Comparison of ENCODE assay signal across 1 cellular context in the genomic region with DNA sequence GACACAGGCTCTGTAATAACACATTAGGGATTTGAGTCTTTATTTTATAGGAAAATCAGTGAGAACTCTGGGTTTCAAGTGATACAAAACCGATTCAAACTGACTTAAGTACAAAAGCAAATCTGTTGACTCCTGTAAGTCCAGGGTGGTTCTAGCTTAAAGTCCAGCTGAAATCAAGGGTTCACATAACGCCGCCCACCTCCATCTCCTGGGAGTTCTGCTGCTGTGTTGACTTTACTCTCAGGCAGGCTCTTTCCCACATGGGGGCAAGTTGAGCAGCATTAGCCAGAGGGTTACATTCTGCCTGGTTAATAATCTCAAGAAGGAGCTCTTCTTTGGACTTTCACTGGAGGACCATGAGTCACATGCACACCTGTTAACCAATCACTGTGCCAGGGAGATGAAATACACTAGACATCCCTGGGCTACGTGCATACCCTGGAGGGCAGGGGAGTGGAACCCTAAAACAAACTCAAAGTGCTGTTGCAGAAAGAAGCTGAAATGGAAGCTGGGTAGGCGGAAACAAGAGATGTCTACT.
TF ChIP-seq lines count a peak whose summit lies in the region.

No MANE protein-coding gene starts in this region.

TF ChIP-seq in HepG2, 621 proteins besides CTCF, POLR2A, EP300 and RAD21 (continued from another document and continues in another):
- TF ChIP-seq IRX3 (CRISPR knock-in tag; IDR thresholded peaks at IDR 0.05; ENCODE audit: borderline replicate concordance, low read depth): no peak
- no peak for TF ChIP-seq ZNF354B (CRISPR knock-in tag; IDR thresholded peaks at IDR 0.05)
- TF ChIP-seq SIN3B (IDR thresholded peaks at IDR 0.05; ENCODE audit: low read length): no peak
- peak; percentile 99 for TF ChIP-seq ZMYM4 (CRISPR knock-in tag; IDR thresholded peaks at IDR 0.05)
- TF ChIP-seq ZKSCAN1 (IDR thresholded peaks at IDR 0.05; ENCODE audit: low read length): no peak
- peak; percentile 68 for TF ChIP-seq SP5 (CRISPR knock-in tag; IDR thresholded peaks at IDR 0.05; ENCODE audit: borderline replicate concordance, low read depth)
- TF ChIP-seq HDAC1 (CRISPR knock-in tag; IDR thresholded peaks at IDR 0.05): peak; percentile 58; the same call in 1 of the 2 replicates
- TF ChIP-seq RBM22 (optimal IDR thresholded peaks at IDR 0.05; ENCODE audit: low read length): no peak
- no peak for TF ChIP-seq PTBP1 (IDR thresholded peaks at IDR 0.05; ENCODE audit: low read depth, low read length, poor library complexity, severe bottlenecking)
- TF ChIP-seq NR2C2 (CRISPR knock-in tag; IDR thresholded peaks at IDR 0.05; ENCODE audit: borderline replicate concordance): no peak
- no peak for TF ChIP-seq ZNF766 (CRISPR knock-in tag; IDR thresholded peaks at IDR 0.05; ENCODE audit: borderline replicate concordance)
- TF ChIP-seq, protein P1, sequence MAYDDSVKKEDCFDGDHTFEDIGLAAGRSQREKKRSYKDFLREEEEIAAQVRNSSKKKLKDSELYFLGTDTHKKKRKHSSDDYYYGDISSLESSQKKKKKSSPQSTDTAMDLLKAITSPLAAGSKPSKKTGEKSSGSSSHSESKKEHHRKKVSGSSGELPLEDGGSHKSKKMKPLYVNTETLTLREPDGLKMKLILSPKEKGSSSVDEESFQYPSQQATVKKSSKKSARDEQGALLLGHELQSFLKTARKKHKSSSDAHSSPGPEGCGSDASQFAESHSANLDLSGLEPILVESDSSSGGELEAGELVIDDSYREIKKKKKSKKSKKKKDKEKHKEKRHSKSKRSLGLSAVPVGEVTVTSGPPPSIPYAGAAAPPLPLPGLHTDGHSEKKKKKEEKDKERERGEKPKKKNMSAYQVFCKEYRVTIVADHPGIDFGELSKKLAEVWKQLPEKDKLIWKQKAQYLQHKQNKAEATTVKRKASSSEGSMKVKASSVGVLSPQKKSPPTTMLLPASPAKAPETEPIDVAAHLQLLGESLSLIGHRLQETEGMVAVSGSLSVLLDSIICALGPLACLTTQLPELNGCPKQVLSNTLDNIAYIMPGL (CRISPR knock-in tag; IDR thresholded peaks at IDR 0.05; ENCODE audit: borderline replicate concordance in 1 of 2, low read depth in 1 of 2): no peak
- peak; percentile 38; the same call in 1 of the 2 replicates for TF ChIP-seq ZNF317 (CRISPR knock-in tag; IDR thresholded peaks at IDR 0.05)
- TF ChIP-seq STAG1 (CRISPR knock-in tag; IDR thresholded peaks at IDR 0.05): no peak; the same call in 1 of the 2 replicates
- TF ChIP-seq ZNF569 (CRISPR knock-in tag; IDR thresholded peaks at IDR 0.05; ENCODE audit: borderline replicate concordance): no peak
- TF ChIP-seq ZNF430 (CRISPR knock-in tag; IDR thresholded peaks at IDR 0.05): peak; percentile 59
- TF ChIP-seq ZNF558 (CRISPR knock-in tag; IDR thresholded peaks at IDR 0.05; ENCODE audit: borderline replicate concordance): no peak
- no peak for TF ChIP-seq ZFP82 (CRISPR knock-in tag; IDR thresholded peaks at IDR 0.05; ENCODE audit: borderline replicate concordance)
- TF ChIP-seq, protein P2, sequence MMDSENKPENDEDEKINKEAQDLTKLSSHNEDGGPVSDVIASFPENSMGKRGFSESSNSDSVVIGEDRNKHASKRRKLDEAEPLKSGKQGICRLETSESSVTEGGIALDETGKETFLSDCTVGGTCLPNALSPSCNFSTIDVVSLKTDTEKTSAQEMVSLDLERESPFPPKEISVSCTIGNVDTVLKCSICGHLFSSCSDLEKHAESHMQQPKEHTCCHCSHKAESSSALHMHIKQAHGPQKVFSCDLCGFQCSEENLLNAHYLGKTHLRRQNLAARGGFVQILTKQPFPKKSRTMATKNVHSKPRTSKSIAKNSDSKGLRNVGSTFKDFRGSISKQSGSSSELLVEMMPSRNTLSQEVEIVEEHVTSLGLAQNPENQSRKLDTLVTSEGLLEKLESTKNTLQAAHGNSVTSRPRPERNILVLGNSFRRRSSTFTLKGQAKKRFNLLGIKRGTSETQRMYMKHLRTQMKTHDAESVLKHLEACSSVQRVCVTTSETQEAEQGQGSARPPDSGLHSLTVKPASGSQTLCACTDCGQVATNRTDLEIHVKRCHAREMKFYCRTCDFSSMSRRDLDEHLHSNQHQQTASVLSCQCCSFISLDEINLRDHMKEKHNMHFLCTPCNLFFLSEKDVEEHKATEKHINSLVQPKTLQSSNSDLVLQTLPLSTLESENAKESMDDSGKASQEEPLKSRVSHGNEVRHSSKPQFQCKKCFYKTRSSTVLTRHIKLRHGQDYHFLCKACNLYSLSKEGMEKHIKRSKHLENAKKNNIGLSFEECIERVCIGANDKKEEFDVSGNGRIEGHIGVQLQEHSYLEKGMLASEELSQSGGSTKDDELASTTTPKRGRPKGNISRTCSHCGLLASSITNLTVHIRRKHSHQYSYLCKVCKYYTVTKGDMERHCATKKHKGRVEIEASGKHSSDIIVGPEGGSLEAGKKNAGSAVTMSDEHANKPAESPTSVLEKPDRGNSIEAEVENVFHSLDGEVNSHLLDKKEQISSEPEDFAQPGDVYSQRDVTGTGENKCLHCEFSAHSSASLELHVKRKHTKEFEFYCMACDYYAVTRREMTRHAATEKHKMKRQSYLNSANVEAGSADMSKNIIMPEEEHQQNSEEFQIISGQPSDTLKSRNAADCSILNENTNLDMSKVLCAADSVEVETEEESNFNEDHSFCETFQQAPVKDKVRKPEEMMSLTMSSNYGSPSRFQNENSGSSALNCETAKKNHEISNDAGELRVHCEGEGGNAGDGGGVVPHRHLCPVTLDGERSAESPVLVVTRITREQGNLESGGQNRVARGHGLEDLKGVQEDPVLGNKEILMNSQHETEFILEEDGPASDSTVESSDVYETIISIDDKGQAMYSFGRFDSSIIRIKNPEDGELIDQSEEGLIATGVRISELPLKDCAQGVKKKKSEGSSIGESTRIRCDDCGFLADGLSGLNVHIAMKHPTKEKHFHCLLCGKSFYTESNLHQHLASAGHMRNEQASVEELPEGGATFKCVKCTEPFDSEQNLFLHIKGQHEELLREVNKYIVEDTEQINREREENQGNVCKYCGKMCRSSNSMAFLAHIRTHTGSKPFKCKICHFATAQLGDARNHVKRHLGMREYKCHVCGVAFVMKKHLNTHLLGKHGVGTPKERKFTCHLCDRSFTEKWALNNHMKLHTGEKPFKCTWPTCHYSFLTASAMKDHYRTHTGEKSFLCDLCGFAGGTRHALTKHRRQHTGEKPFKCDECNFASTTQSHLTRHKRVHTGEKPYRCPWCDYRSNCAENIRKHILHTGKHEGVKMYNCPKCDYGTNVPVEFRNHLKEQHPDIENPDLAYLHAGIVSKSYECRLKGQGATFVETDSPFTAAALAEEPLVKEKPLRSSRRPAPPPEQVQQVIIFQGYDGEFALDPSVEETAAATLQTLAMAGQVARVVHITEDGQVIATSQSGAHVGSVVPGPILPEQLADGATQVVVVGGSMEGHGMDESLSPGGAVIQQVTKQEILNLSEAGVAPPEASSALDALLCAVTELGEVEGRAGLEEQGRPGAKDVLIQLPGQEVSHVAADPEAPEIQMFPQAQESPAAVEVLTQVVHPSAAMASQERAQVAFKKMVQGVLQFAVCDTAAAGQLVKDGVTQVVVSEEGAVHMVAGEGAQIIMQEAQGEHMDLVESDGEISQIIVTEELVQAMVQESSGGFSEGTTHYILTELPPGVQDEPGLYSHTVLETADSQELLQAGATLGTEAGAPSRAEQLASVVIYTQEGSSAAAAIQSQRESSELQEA (CRISPR knock-in tag; IDR thresholded peaks at IDR 0.05; ENCODE audit: not compliant biosample characterization): no peak
- no peak for TF ChIP-seq ZNF138 (CRISPR knock-in tag; IDR thresholded peaks at IDR 0.05; ENCODE audit: low read depth)
- TF ChIP-seq, protein P3, sequence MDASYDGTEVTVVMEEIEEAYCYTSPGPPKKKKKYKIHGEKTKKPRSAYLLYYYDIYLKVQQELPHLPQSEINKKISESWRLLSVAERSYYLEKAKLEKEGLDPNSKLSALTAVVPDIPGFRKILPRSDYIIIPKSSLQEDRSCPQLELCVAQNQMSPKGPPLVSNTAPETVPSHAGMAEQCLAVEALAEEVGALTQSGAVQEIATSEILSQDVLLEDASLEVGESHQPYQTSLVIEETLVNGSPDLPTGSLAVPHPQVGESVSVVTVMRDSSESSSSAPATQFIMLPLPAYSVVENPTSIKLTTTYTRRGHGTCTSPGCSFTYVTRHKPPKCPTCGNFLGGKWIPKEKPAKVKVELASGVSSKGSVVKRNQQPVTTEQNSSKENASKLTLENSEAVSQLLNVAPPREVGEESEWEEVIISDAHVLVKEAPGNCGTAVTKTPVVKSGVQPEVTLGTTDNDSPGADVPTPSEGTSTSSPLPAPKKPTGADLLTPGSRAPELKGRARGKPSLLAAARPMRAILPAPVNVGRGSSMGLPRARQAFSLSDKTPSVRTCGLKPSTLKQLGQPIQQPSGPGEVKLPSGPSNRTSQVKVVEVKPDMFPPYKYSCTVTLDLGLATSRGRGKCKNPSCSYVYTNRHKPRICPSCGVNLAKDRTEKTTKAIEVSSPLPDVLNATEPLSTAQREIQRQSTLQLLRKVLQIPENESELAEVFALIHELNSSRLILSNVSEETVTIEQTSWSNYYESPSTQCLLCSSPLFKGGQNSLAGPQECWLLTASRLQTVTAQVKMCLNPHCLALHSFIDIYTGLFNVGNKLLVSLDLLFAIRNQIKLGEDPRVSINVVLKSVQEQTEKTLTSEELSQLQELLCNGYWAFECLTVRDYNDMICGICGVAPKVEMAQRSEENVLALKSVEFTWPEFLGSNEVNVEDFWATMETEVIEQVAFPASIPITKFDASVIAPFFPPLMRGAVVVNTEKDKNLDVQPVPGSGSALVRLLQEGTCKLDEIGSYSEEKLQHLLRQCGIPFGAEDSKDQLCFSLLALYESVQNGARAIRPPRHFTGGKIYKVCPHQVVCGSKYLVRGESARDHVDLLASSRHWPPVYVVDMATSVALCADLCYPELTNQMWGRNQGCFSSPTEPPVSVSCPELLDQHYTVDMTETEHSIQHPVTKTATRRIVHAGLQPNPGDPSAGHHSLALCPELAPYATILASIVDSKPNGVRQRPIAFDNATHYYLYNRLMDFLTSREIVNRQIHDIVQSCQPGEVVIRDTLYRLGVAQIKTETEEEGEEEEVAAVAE (CRISPR knock-in tag; IDR thresholded peaks at IDR 0.05; ENCODE audit: borderline replicate concordance): 0 out of 2 replicates have a peak, but pooled peaks have one; percentile 6
- TF ChIP-seq, protein P4, sequence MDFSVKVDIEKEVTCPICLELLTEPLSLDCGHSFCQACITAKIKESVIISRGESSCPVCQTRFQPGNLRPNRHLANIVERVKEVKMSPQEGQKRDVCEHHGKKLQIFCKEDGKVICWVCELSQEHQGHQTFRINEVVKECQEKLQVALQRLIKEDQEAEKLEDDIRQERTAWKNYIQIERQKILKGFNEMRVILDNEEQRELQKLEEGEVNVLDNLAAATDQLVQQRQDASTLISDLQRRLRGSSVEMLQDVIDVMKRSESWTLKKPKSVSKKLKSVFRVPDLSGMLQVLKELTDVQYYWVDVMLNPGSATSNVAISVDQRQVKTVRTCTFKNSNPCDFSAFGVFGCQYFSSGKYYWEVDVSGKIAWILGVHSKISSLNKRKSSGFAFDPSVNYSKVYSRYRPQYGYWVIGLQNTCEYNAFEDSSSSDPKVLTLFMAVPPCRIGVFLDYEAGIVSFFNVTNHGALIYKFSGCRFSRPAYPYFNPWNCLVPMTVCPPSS (IDR thresholded peaks at IDR 0.05): no peak
- TF ChIP-seq FIP1L1 (IDR thresholded peaks at IDR 0.05; ENCODE audit: borderline replicate concordance, insufficient read depth, low read depth, low read length): no peak
- TF ChIP-seq ZNF7 (CRISPR knock-in tag; IDR thresholded peaks at IDR 0.05): no peak
- no peak for TF ChIP-seq TOPORS (CRISPR knock-in tag; IDR thresholded peaks at IDR 0.05)
- TF ChIP-seq, protein P5, sequence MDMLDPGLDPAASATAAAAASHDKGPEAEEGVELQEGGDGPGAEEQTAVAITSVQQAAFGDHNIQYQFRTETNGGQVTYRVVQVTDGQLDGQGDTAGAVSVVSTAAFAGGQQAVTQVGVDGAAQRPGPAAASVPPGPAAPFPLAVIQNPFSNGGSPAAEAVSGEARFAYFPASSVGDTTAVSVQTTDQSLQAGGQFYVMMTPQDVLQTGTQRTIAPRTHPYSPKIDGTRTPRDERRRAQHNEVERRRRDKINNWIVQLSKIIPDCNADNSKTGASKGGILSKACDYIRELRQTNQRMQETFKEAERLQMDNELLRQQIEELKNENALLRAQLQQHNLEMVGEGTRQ (IDR thresholded peaks at IDR 0.05; ENCODE audit: low read depth, low read length): peak; percentile 85
- TF ChIP-seq, protein P5 (CRISPR knock-in tag; IDR thresholded peaks at IDR 0.05; ENCODE audit: borderline replicate concordance): peak; percentile 94; the same call in 1 of the 2 replicates
- TF ChIP-seq PLRG1 (conservative IDR thresholded peaks at IDR 0.05): no peak
- no peak for TF ChIP-seq ZNF816 (CRISPR knock-in tag; IDR thresholded peaks at IDR 0.05; ENCODE audit: borderline replicate concordance)
- TF ChIP-seq, protein P6, sequence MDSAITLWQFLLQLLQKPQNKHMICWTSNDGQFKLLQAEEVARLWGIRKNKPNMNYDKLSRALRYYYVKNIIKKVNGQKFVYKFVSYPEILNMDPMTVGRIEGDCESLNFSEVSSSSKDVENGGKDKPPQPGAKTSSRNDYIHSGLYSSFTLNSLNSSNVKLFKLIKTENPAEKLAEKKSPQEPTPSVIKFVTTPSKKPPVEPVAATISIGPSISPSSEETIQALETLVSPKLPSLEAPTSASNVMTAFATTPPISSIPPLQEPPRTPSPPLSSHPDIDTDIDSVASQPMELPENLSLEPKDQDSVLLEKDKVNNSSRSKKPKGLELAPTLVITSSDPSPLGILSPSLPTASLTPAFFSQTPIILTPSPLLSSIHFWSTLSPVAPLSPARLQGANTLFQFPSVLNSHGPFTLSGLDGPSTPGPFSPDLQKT (CRISPR knock-in tag; IDR thresholded peaks at IDR 0.05; ENCODE audit: borderline replicate concordance): no peak
- peak; percentile 18; the same call in 1 of the 2 replicates for TF ChIP-seq ZSCAN9 (CRISPR knock-in tag; IDR thresholded peaks at IDR 0.05; ENCODE audit: borderline replicate concordance)
- TF ChIP-seq ZNF329 (CRISPR knock-in tag; IDR thresholded peaks at IDR 0.05; ENCODE audit: low read depth): no peak
- TF ChIP-seq ZKSCAN5 (CRISPR knock-in tag; IDR thresholded peaks at IDR 0.05): no peak
- TF ChIP-seq SATB2 (CRISPR knock-in tag; IDR thresholded peaks at IDR 0.05): no peak
- TF ChIP-seq BRD4 (CRISPR knock-in tag; IDR thresholded peaks at IDR 0.05): no peak
- no peak for TF ChIP-seq ZNF383 (CRISPR knock-in tag; IDR thresholded peaks at IDR 0.05; ENCODE audit: borderline replicate concordance)
- peak; percentile 35; the same call in 1 of the 2 replicates for TF ChIP-seq ZNF441 (CRISPR knock-in tag; IDR thresholded peaks at IDR 0.05; ENCODE audit: borderline replicate concordance)
- TF ChIP-seq ZNF207 (IDR thresholded peaks at IDR 0.05; ENCODE audit: borderline replicate concordance): no peak
- TF ChIP-seq MTF2 (CRISPR knock-in tag; IDR thresholded peaks at IDR 0.05; ENCODE audit: borderline replicate concordance): no peak
- TF ChIP-seq ZNF337 (CRISPR knock-in tag; IDR thresholded peaks at IDR 0.05; ENCODE audit: borderline replicate concordance, low read depth): no peak
- no peak for TF ChIP-seq SOX6 (IDR thresholded peaks at IDR 0.05)
- TF ChIP-seq SOX6 (CRISPR knock-in tag; IDR thresholded peaks at IDR 0.05): peak; percentile 45; the same call in 1 of the 2 replicates
- TF ChIP-seq ESRRA (CRISPR knock-in tag; IDR thresholded peaks at IDR 0.05; ENCODE audit: low read depth): no peak
- no peak for TF ChIP-seq TP53 (CRISPR knock-in tag; conservative IDR thresholded peaks at IDR 0.05)
